ENCODE assay signal across 19 cellular contexts in the genomic region with DNA sequence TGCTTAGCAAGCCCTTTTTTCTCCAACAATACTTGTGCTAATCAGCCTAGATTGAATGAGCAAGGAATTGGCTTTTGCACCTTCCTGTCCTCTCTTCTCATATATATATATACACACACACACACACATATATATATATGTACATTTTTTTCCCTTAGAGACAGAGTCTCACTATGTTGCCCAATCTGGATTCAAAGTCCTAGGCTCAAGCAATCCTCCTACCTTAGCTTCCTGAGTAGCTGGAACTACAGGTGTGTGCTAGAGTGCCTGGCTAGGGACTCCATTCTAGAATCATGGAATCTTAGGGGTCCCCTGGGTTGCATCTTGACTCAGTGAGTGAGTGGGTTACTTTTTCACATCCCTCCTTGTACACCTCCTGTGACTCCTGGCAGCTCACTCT. TPM values are rescaled to one million over a fixed set of nuclear protein-coding genes. Genes with fewer than 3 reads are reported as not detected.
DNase-seq lines count a peak whose midpoint lies in the region; ATAC-seq and TF ChIP-seq lines count a peak whose summit lies in the region.
"Had no signal": no experiment of that assay in that cellular context is flagged by ENCODE, and none has a peak within 500 bp of the region (broad histone marks: within the 10 kb centered on the region; RNA-seq: fewer than 3 reads in every experiment).

No MANE protein-coding gene starts in this region.

- no TSS peak for BruUV-seq in A673 (replicated peaks; lab: Mats Ljungman, UMichigan)
- no TSS peak for BruUV-seq in HCT116 (replicated peaks; lab: Mats Ljungman, UMichigan)

- no peak for DNase-seq in A673 (ENCODE audit: low spot score)
- no peak for DNase-seq in HCT116 (ENCODE audit: low read depth, low spot score)
- no peak for DNase-seq in osteocyte (ENCODE audit: extremely low spot score, unreplicated experiment)
- no peak for DNase-seq in natural killer cell treated with Interleukin-12 subunit alpha and Interleukin-12 subunit beta and Interleukin-15 and Interleukin-18, amount 100 ng/mL, for 72 hours (ENCODE audit: low spot score)
- DNase-seq in upper lobe of right lung, result no peak
- DNase-seq: ACHN, DMS79 treated with DMSO at 0.1 percent for 48 hours, MM.1S, NCI-H1092, NCI-H1436 treated with DMSO at 0.1 percent for 48 hours, NCI-H2029, NCI-H345, NCI-H526 had no signal

- H3K4me3 ChIP-seq in A673 (ENCODE audit: low read depth, low read length, poor library complexity, severe bottlenecking), result no peak overlapping the region
- no peak overlapping the region for H3K4me3 ChIP-seq in HCT116 (replicated peaks in 1 of 2; ENCODE audit: low read depth in 1 of 2, low read length in 2 of 2)
- no peak overlapping the region for H3K4me3 ChIP-seq in upper lobe of right lung

- H4K20me1 ChIP-seq in HCT116 (ENCODE audit: insufficient read depth), result no peaks in the 10 kb centered on the region; the same call in 1 of the 2 replicates

- no peak overlapping the region for H2AFZ ChIP-seq in HCT116 (ENCODE audit: low read depth, low read length, poor library complexity, severe bottlenecking)

- H3K4me2 ChIP-seq in HCT116 (ENCODE audit: low read length), result no peak overlapping the region

- H3K4me1 ChIP-seq in A673 (ENCODE audit: insufficient read depth, low read length, poor library complexity, severe bottlenecking), result peaks cover 38% of the 10 kb centered on the region
- H3K4me1 ChIP-seq in HCT116 (ENCODE audit: control insufficient read depth in 1 of 2, insufficient read depth in 2 of 2, low read length in 2 of 2), result peaks cover 39 to 62% of the 10 kb centered on the region in 2 experiments
- H3K4me1 ChIP-seq in upper lobe of right lung, result peaks cover 35% of the 10 kb centered on the region

- H3K27me3 ChIP-seq in A673 (replicated peaks; ENCODE audit: insufficient read depth, low read depth, low read length, poor library complexity) (no peaks in the 10 kb centered on the region), HCT116 (ENCODE audit: insufficient read depth, low read length) (no peaks in the 10 kb centered on the region), upper lobe of right lung (no peaks in the 10 kb centered on the region)

- no peak overlapping the region for H3K9ac ChIP-seq in HCT116 (ENCODE audit: low read length)

- H3K27ac Mint-ChIP-seq in brain (peak overlapping the region in 4 of 5 experiments; percentile 36 to 88 (median 74)), osteocyte (ENCODE audit: unreplicated experiment) (peak overlapping the region; percentile 91)
- no peak overlapping the region for H3K27ac Mint-ChIP-seq in natural killer cell treated with Interleukin-12 subunit alpha and Interleukin-12 subunit beta and Interleukin-15 and Interleukin-18, amount 100 ng/mL, for 72 hours
- H3K27ac Mint-ChIP-seq: IgD-negative memory B cell had no signal

- H3K36me3 Mint-ChIP-seq in brain, result peaks cover 14% of the 10 kb centered on the region
- H3K36me3 Mint-ChIP-seq in osteocyte (ENCODE audit: unreplicated experiment), result peaks cover 4% of the 10 kb centered on the region
- no peaks in the 10 kb centered on the region for H3K36me3 Mint-ChIP-seq in natural killer cell treated with Interleukin-12 subunit alpha and Interleukin-12 subunit beta and Interleukin-15 and Interleukin-18, amount 100 ng/mL, for 72 hours

- H3K27ac ChIP-seq in A673 (ENCODE audit: low read depth, low read length, poor library complexity, severe bottlenecking) (peak overlapping the region; percentile 42), HCT116 (ENCODE audit: low read depth, low read length) (peak overlapping the region; percentile 84; the same call in 1 of the 2 replicates), upper lobe of right lung (no peak overlapping the region)
- H3K27ac ChIP-seq: HL-60 had no signal

- RAD21 ChIA-PET in HCT116 (lab: Charles Lee; ENCODE audit: low non-redundant PET in 1 of 2, low total read pairs in 2 of 2, uncharacterized antibody in 2 of 2, unreplicated experiment in 2 of 2), result interaction anchor here in 1 of 2 experiments (0.9 kb wide), 1 partner anchor 15 kb away, joined by 3 read pairs; no protein-coding TSS in a partner anchor

- ATAC-seq in HCT116 (no peak), upper lobe of right lung (no peak), GM21447 (IDR thresholded peaks at IDR 0.05; ENCODE audit: unreplicated experiment) (no peak)
- ATAC-seq in natural killer cell treated with Interleukin-12 subunit alpha and Interleukin-12 subunit beta and Interleukin-15 and Interleukin-18, amount 100 ng/mL, for 72 hours, result no peak
- ATAC-seq: Right ventricle myocardium inferior had no signal

- TF ChIP-seq POLR2A in HCT116 (IDR thresholded peaks at IDR 0.05; ENCODE audit: borderline replicate concordance, extremely low read depth, insufficient read depth, insufficient read length), result no peak

- H3K4me1 Mint-ChIP-seq in brain, result peaks cover 68% of the 10 kb centered on the region
- peaks cover 85% of the 10 kb centered on the region for H3K4me1 Mint-ChIP-seq in osteocyte (ENCODE audit: unreplicated experiment)
- H3K4me1 Mint-ChIP-seq in natural killer cell treated with Interleukin-12 subunit alpha and Interleukin-12 subunit beta and Interleukin-15 and Interleukin-18, amount 100 ng/mL, for 72 hours (ENCODE audit: low read depth in 2 of 2), result peaks cover 12 to 24% of the 10 kb centered on the region in 2 donors

- H3K9me3 ChIP-seq in A673 (ENCODE audit: low read depth, low read length, poor library complexity, severe bottlenecking) (no peaks in the 10 kb centered on the region), HCT116 (ENCODE audit: control insufficient read depth in 1 of 2, insufficient read depth in 1 of 2, low read depth in 1 of 2, low read length in 2 of 2) (no peaks in the 10 kb centered on the region), upper lobe of right lung (no peaks in the 10 kb centered on the region)

- H3K9me3 Mint-ChIP-seq in brain (no peaks in the 10 kb centered on the region), osteocyte (ENCODE audit: unreplicated experiment) (no peaks in the 10 kb centered on the region)
- no peaks in the 10 kb centered on the region for H3K9me3 Mint-ChIP-seq in natural killer cell treated with Interleukin-12 subunit alpha and Interleukin-12 subunit beta and Interleukin-15 and Interleukin-18, amount 100 ng/mL, for 72 hours
- H3K9me3 Mint-ChIP-seq: IgD-negative memory B cell had no signal

- no peaks in the 10 kb centered on the region for H3K9me2 ChIP-seq in HCT116 (ENCODE audit: insufficient read depth)

- H3K4me3 Mint-ChIP-seq in brain (no peak overlapping the region), osteocyte (ENCODE audit: unreplicated experiment) (no peak overlapping the region)
- no peak overlapping the region for H3K4me3 Mint-ChIP-seq in natural killer cell treated with Interleukin-12 subunit alpha and Interleukin-12 subunit beta and Interleukin-15 and Interleukin-18, amount 100 ng/mL, for 72 hours
- H3K4me3 Mint-ChIP-seq: CD14-positive monocyte had no signal

- TF ChIP-seq CTCF in A673 (conservative IDR thresholded peaks at IDR 0.05; ENCODE audit: low read depth, low read length) (no peak), HCT116 (IDR thresholded peaks at IDR 0.05 in 2 of 3, conservative IDR thresholded peaks at IDR 0.05 in 1 of 3; ENCODE audit: borderline replicate concordance in 1 of 3, insufficient read depth in 1 of 3, low read depth in 2 of 3, low read length in 2 of 3) (no peak), brain (conservative IDR thresholded peaks at IDR 0.05) (no peak), osteocyte (IDR thresholded peaks at IDR 0.05) (no peak), upper lobe of right lung (IDR thresholded peaks at IDR 0.05) (no peak)

- H3K36me3 ChIP-seq in A673 (ENCODE audit: insufficient read depth, low read length, poor library complexity, severe bottlenecking) (no peaks in the 10 kb centered on the region), HCT116 (ENCODE audit: control insufficient read depth in 1 of 2, insufficient read depth in 2 of 2, low read length in 2 of 2) (peaks cover 3 to 12% of the 10 kb centered on the region in 2 experiments; a peak in 2 of 4 replicates), upper lobe of right lung (no peaks in the 10 kb centered on the region)

- POLR2A ChIA-PET in A673 (lab: Charles Lee; ENCODE audit: low non-redundant PET), result no interaction called here
- POLR2A ChIA-PET in HCT116 (lab: Charles Lee), result no interaction called here

- H3K27me3 Mint-ChIP-seq in brain (no peaks in the 10 kb centered on the region), osteocyte (ENCODE audit: unreplicated experiment) (no peaks in the 10 kb centered on the region)
- H3K27me3 Mint-ChIP-seq in natural killer cell treated with Interleukin-12 subunit alpha and Interleukin-12 subunit beta and Interleukin-15 and Interleukin-18, amount 100 ng/mL, for 72 hours, result no peaks in the 10 kb centered on the region
- H3K27me3 Mint-ChIP-seq: IgD-negative memory B cell had no signal

- CTCF ChIA-PET in A673 (lab: Charles Lee) (no interaction called here), HCT116 (lab: Charles Lee) (no interaction called here)

- peaks cover 95% of the 10 kb centered on the region for H3K79me2 ChIP-seq in HCT116 (ENCODE audit: insufficient read depth, low read length)

- intact Hi-C loops in A673 (cut with micrococcal nuclease; ENCODE audit: unreplicated experiment), result no loop called here
- intact Hi-C loops in HCT116 (cut with micrococcal nuclease), result no loop called here
- intact Hi-C loops in upper lobe of right lung (cut with DNase I), result no loop called here

- TF ChIP-seq RAD21 in HCT116 (IDR thresholded peaks at IDR 0.05; ENCODE audit: low read depth), result no peak

TF ChIP-seq in HCT116, 20 proteins besides CTCF, POLR2A, EP300 and RAD21 (continues in another document):
- TF ChIP-seq ZNF274 (IDR thresholded peaks at IDR 0.05; ENCODE audit: low read depth, low read length), result no peak
- no peak for TF ChIP-seq EGR1 (IDR thresholded peaks at IDR 0.05; ENCODE audit: low read depth)
- TF ChIP-seq SIN3A (IDR thresholded peaks at IDR 0.05; ENCODE audit: low read depth), result no peak
- TF ChIP-seq JUND (IDR thresholded peaks at IDR 0.05), result no peak
- no peak for TF ChIP-seq EZH2phosphoT487 (IDR thresholded peaks at IDR 0.05; ENCODE audit: borderline replicate concordance)
- no peak for TF ChIP-seq FOSL1 (IDR thresholded peaks at IDR 0.05; ENCODE audit: low read depth)

RNA-seq across cellular contexts. Expression of a gene that starts 27.0 kb away (rescaled TPM):
- total RNA-seq in A673 (2021), result 46.8 and 58.9 TPM in 2 replicates
- 38.5 TPM for total RNA-seq in HCT116 (2021; ENCODE audit: unreplicated experiment)
- 21.0 and 25.2 TPM in 2 replicates for polyA plus RNA-seq in HCT116 (2012)
- 22.1 TPM for polyA plus RNA-seq in brain (ENCODE audit: insufficient read depth, low read depth, low replicate concordance)
- total RNA-seq in osteocyte, result 40.0 and 40.1 TPM in 2 replicates
- 10 to 100 TPM; 15.8 to 31.0 TPM for total RNA-seq in natural killer cell treated with Interleukin-12 subunit alpha and Interleukin-12 subunit beta and Interleukin-15 and Interleukin-18, amount 100 ng/mL, for 72 hours
- 38.1 TPM for total RNA-seq in upper lobe of right lung

Comparison
In these comparisons a context has a peak if more than half of its experiments do, and no peak if none do; other contexts are left out.
1. H3K27ac Mint-ChIP-seq: peak in brain (4 of 5) and osteocyte (single experiment); none in natural killer cell treated with Interleukin-12 subunit alpha and Interleukin-12 subunit beta and Interleukin-15 and Interleukin-18, amount 100 ng/mL, for 72 hours (0 of 2).